Comparison of ENCODE assay signal across 8 cellular contexts in genomic region chr4:152778656-152779512, GRCh38. TPM values are rescaled to one million over a fixed set of nuclear protein-coding genes. Genes with fewer than 3 reads are reported as not detected.
A peak's percentile ranks its signal among the peaks of the same experiment; 100 is the strongest.
DNase-seq lines count a peak whose midpoint lies in the region; ATAC-seq and TF ChIP-seq lines count a peak whose summit lies in the region.

No MANE protein-coding gene starts in this region.

- no peak for TF ChIP-seq POLR2A in esophagus muscularis mucosa (IDR thresholded peaks at IDR 0.05; ENCODE audit: low read depth)
- TF ChIP-seq POLR2A in stomach (IDR thresholded peaks at IDR 0.05): no peak

- WGBS in esophagus muscularis mucosa: 3% methylated on average over 30 of the region's 30 CpGs
- WGBS in stomach, 5 donors: 1 to 2% (median 1%) methylated on average over 30 of the region's 30 CpGs

- peak; percentile 18 for ATAC-seq in GM19043 (IDR thresholded peaks at IDR 0.05; ENCODE audit: low read depth, unreplicated experiment)

- H3K4me3 ChIP-seq in AG04449 (ENCODE audit: low read depth, low read length) (peak overlapping the region; percentile 87), esophagus muscularis mucosa (peak overlapping the region; percentile 56 to 84 (median 81)), muscle layer of duodenum (ENCODE audit: low read depth in 1 of 2, low read length in 2 of 2) (peak overlapping the region; percentile 88), stomach (peak overlapping the region; percentile 72 to 85 (median 80))

- POLR2A ChIA-PET in AG04449 (lab: Yijun Ruan, JAX): interaction anchor here (1.0 kb wide), 1 partner anchor 157 kb away, joined by 3 read pairs; the partner anchor contains the start of gene FHDC1

- no peak for TF ChIP-seq EP300 in esophagus muscularis mucosa (IDR thresholded peaks at IDR 0.05)
- TF ChIP-seq EP300 in stomach (IDR thresholded peaks at IDR 0.05): no peak

- H3K27ac ChIP-seq in esophagus muscularis mucosa (replicated peaks in 1 of 4) (peak overlapping the region; percentile 91 to 92 (median 92)), muscle layer of duodenum (ENCODE audit: low read length) (peak overlapping the region; percentile 91), stomach (peak overlapping the region; percentile 91 to 96 (median 95))

- no peaks in the 10 kb centered on the region for H3K27me3 ChIP-seq in esophagus muscularis mucosa
- no peaks in the 10 kb centered on the region for H3K27me3 ChIP-seq in muscle layer of duodenum (ENCODE audit: low read depth, low read length)
- H3K27me3 ChIP-seq in stomach: no peaks in the 10 kb centered on the region

- no peaks in the 10 kb centered on the region for H3K36me3 ChIP-seq in esophagus muscularis mucosa
- H3K36me3 ChIP-seq in muscle layer of duodenum (ENCODE audit: control insufficient read depth in 1 of 2, insufficient read depth in 2 of 2, low read length in 2 of 2): peaks cover 0 to 3% of the 10 kb centered on the region in 2 donors
- no peaks in the 10 kb centered on the region for H3K36me3 ChIP-seq in stomach

- DNase-seq in AG04449 (ENCODE audit: low read depth, low spot score) (no peak), NCI-H128 (lab: John Stamatoyannopoulos, UW; ENCODE audit: unreplicated experiment) (peak; percentile 10), esophagus muscularis mucosa (ENCODE audit: extremely low spot score) (no peak), stomach (peak; percentile 36), epidermal melanocyte (ENCODE audit: insufficient read length, low spot score) (no peak)
- DNase-seq in activated CD8-positive, alpha-beta memory T cell treated with anti-CD3 and anti-CD28 coated beads, Interleukin-2, amount 50 U/mL, for 48 hours: peak; percentile 67

- no peak for TF ChIP-seq CTCF in AG04449 (IDR thresholded peaks at IDR 0.05; ENCODE audit: insufficient read depth, low read length, missing control alignments)
- TF ChIP-seq CTCF in esophagus muscularis mucosa (IDR thresholded peaks at IDR 0.05): no peak
- peak in 1 of 7 experiments; percentile 19 for TF ChIP-seq CTCF in stomach (IDR thresholded peaks at IDR 0.05)

- H3K9me3 ChIP-seq in esophagus muscularis mucosa (no peaks in the 10 kb centered on the region), muscle layer of duodenum (ENCODE audit: control insufficient read depth in 1 of 2, low read length in 2 of 2) (no peaks in the 10 kb centered on the region), stomach (no peaks in the 10 kb centered on the region)

- CTCF ChIA-PET in AG04449 (lab: Yijun Ruan, JAX): interaction anchor here (1.0 to 3.0 kb wide), 6 partner anchors 10 to 348 kb away, joined by 3 to 14 read pairs (median 4); no protein-coding TSS in a partner anchor

- peaks cover 24 to 38% (median 33%) of the 10 kb centered on the region in 4 donors for H3K4me1 ChIP-seq in esophagus muscularis mucosa
- H3K4me1 ChIP-seq in muscle layer of duodenum (ENCODE audit: control insufficient read depth in 1 of 2, insufficient read depth in 2 of 2, low read length in 2 of 2): peaks cover 0 to 31% of the 10 kb centered on the region in 2 donors
- H3K4me1 ChIP-seq in stomach: peaks cover 17 to 48% (median 36%) of the 10 kb centered on the region in 4 donors

- intact Hi-C loops in esophagus muscularis mucosa (cut with DNase I): no loop called here
- intact Hi-C loops in stomach (cut with DNase I; ENCODE audit: low total_unique reads): no loop called here

RNA-seq across cellular contexts. Expression of gene TIGD4, which starts 0.6 kb away (rescaled TPM):
- under 1 TPM; 0.17 to 0.52 (median 0.37) TPM for total RNA-seq in esophagus muscularis mucosa
- total RNA-seq in stomach: 1 to 10 TPM in 1 of 5 donors, under 1 TPM in 2, not detected in 2; 0.55 to 4.1 (median 0.89) TPM
- under 1 TPM in 1 of 3 donors, not detected in 2; 0.20 TPM for polyA plus RNA-seq in stomach

RNA-seq across cellular contexts. Expression of gene ARFIP1, which starts 0.9 kb away (rescaled TPM):
- total RNA-seq in esophagus muscularis mucosa (10 to 100 TPM; 26.3 to 36.1 (median 30.6) TPM), stomach (100 to 1,000 TPM in 1 of 5 donors, 10 to 100 TPM in 4; 35.9 to 103 (median 50.0) TPM)
- polyA plus RNA-seq in stomach: 10 to 100 TPM; 15.3 to 31.3 (median 17.1) TPM

Comparison
In these comparisons a context has a peak if more than half of its experiments do, and no peak if none do; other contexts are left out.
1. DNase-seq: peak in NCI-H128 (single experiment), activated CD8-positive, alpha-beta memory T cell treated with anti-CD3 and anti-CD28 coated beads, Interleukin-2, amount 50 U/mL, for 48 hours (single experiment) and stomach (single experiment); none in AG04449 (single experiment), esophagus muscularis mucosa (single experiment) and epidermal melanocyte (single experiment).
2. Peak in every context shown above with its lines, with median percentiles within 50 percentile points of each other: H3K4me3 ChIP-seq and H3K27ac ChIP-seq.